Comparison of ENCODE assay signal across 18 cellular contexts in genomic region chrX:34918091-34918736, GRCh38. TPM values are rescaled to one million over a fixed set of nuclear protein-coding genes. Genes with fewer than 3 reads are reported as not detected.
DNase-seq lines count a peak whose midpoint lies in the region; ATAC-seq and TF ChIP-seq lines count a peak whose summit lies in the region.
"Had no signal": no experiment of that assay in that cellular context is flagged by ENCODE, and none has a peak within 500 bp of the region (broad histone marks: within the 10 kb centered on the region; RNA-seq: fewer than 3 reads in every experiment).

No MANE protein-coding gene starts in this region.

- H3K9me2 ChIP-seq in SK-N-SH: no peaks in the 10 kb centered on the region

- no peak overlapping the region for H3K27ac ChIP-seq in SK-N-SH (ENCODE audit: low read depth in 2 of 2, low read length in 1 of 2)
- no peak overlapping the region for H3K27ac ChIP-seq in caudate nucleus (ENCODE audit: low read depth, low read length)
- H3K27ac ChIP-seq: 22Rv1, spleen had no signal

- H2AFZ ChIP-seq in SK-N-SH (ENCODE audit: low read depth): no peak overlapping the region

- TF ChIP-seq EP300 in SK-N-SH (IDR thresholded peaks at IDR 0.05; ENCODE audit: borderline replicate concordance in 1 of 2, low read depth in 1 of 2, low read length in 1 of 2): no peak

- H3K4me2 ChIP-seq in SK-N-SH: 0 out of 2 replicates have a peak overlapping the region, but pooled peaks have one; percentile 25
- peak overlapping the region; percentile 60 for H3K4me2 ChIP-seq in skeletal muscle satellite cell (ENCODE audit: low read length)

- H3K4me3 ChIP-seq in SK-N-SH (ENCODE audit: low read depth in 2 of 2, low read length in 1 of 2) (peak overlapping the region in 1 of 2 experiments; percentile 3; a peak in 1 of 4 replicates), fibroblast of villous mesenchyme (ENCODE audit: low read depth, low read length) (no peak overlapping the region), skeletal muscle satellite cell (ENCODE audit: low read length) (peak overlapping the region; percentile 22)
- H3K4me3 ChIP-seq: lung, spleen had no signal

- TF ChIP-seq RAD21 in SK-N-SH (IDR thresholded peaks at IDR 0.05; ENCODE audit: low read length): no peak

- H3K36me3 ChIP-seq in SK-N-SH (replicated peaks in 1 of 2; ENCODE audit: control insufficient read depth in 1 of 2, insufficient read depth in 2 of 2, low read length in 1 of 2) (no peaks in the 10 kb centered on the region), skeletal muscle satellite cell (ENCODE audit: insufficient read depth, low read length) (no peaks in the 10 kb centered on the region)
- H3K36me3 ChIP-seq: spleen had no signal

- no peaks in the 10 kb centered on the region for H4K20me1 ChIP-seq in SK-N-SH (ENCODE audit: insufficient read depth)

- no peak for ATAC-seq in SK-N-SH treated with all-trans-retinoic acid at 6 μM for 48 hours

- CTCF ChIA-PET in SK-N-SH (lab: Yijun Ruan, JAX): interaction anchor here (1.2 kb wide), 1 partner anchor 18 kb away, joined by 5 read pairs; no protein-coding TSS in a partner anchor

- no peak overlapping the region for H3K9ac ChIP-seq in SK-N-SH
- peak overlapping the region; percentile 32 for H3K9ac ChIP-seq in skeletal muscle satellite cell (ENCODE audit: low read depth, low read length)

- no peaks in the 10 kb centered on the region for H3F3A ChIP-seq in SK-N-SH (replicated peaks; ENCODE audit: insufficient read depth)

- no peak for TF ChIP-seq CTCF in SK-N-SH (IDR thresholded peaks at IDR 0.05)
- no peak for TF ChIP-seq CTCF in fibroblast of villous mesenchyme (IDR thresholded peaks at IDR 0.05; ENCODE audit: insufficient read depth, low read depth, low read length)

- whole genome bisulfite sequencing in SK-N-SH (ENCODE audit: low lambda C conversion rate): 1% methylated on average over 5 of the region's 5 CpGs

- POLR2A ChIA-PET in SK-N-SH (lab: Yijun Ruan, JAX): no interaction called here

- H3K9me3 ChIP-seq in SK-N-SH (no peaks in the 10 kb centered on the region), skeletal muscle satellite cell (replicated peaks; ENCODE audit: low read length) (no peaks in the 10 kb centered on the region)
- H3K9me3 ChIP-seq: spleen had no signal

- H3K79me2 ChIP-seq in SK-N-SH (ENCODE audit: insufficient read depth): no peaks in the 10 kb centered on the region

- DNase-seq in SK-N-SH (no peak), amniotic epithelial cell (ENCODE audit: low read depth) (peak; percentile 57), fibroblast of villous mesenchyme (ENCODE audit: low read depth) (peak; percentile 26), SK-N-DZ (ENCODE audit: low spot score) (no peak), ecto neural progenitor cell (ENCODE audit: low spot score) (no peak), caudate nucleus (lab: John Stamatoyannopoulos, UW) (no peak)
- DNase-seq: activated CD4-positive, alpha-beta T cell treated with anti-CD3 and anti-CD28 coated beads for 48 hours; activated T-cell treated with anti-CD3 and anti-CD28 coated beads, Interleukin-2, amount 50 U/mL, for 24 hours; effector memory CD4-positive, alpha-beta T cell; hypothalamus; spleen had no signal

- H3K27me3 ChIP-seq in SK-N-SH (ENCODE audit: insufficient read depth) (peaks cover 9% of the 10 kb centered on the region; the same call in 1 of the 2 replicates), skeletal muscle satellite cell (ENCODE audit: control insufficient read depth, insufficient read depth, low read length) (no peaks in the 10 kb centered on the region)

- no peaks in the 10 kb centered on the region for H3K4me1 ChIP-seq in SK-N-SH (ENCODE audit: control insufficient read depth in 1 of 2, insufficient read depth in 2 of 2, low read depth in 1 of 2, low read length in 1 of 2)
- peaks cover 18% of the 10 kb centered on the region for H3K4me1 ChIP-seq in skeletal muscle satellite cell (ENCODE audit: control insufficient read depth, insufficient read depth, low read length)
- H3K4me1 ChIP-seq: spleen had no signal

TF ChIP-seq in SK-N-SH, 30 proteins besides CTCF, POLR2A, EP300 and RAD21 (continues in another document):
- no peak for TF ChIP-seq CHD2 (IDR thresholded peaks at IDR 0.05; ENCODE audit: low read length, partially characterized antibody)
- TF ChIP-seq POLR2AphosphoS5 (IDR thresholded peaks at IDR 0.05; ENCODE audit: low read depth, low read length): no peak
- TF ChIP-seq, protein P1, sequence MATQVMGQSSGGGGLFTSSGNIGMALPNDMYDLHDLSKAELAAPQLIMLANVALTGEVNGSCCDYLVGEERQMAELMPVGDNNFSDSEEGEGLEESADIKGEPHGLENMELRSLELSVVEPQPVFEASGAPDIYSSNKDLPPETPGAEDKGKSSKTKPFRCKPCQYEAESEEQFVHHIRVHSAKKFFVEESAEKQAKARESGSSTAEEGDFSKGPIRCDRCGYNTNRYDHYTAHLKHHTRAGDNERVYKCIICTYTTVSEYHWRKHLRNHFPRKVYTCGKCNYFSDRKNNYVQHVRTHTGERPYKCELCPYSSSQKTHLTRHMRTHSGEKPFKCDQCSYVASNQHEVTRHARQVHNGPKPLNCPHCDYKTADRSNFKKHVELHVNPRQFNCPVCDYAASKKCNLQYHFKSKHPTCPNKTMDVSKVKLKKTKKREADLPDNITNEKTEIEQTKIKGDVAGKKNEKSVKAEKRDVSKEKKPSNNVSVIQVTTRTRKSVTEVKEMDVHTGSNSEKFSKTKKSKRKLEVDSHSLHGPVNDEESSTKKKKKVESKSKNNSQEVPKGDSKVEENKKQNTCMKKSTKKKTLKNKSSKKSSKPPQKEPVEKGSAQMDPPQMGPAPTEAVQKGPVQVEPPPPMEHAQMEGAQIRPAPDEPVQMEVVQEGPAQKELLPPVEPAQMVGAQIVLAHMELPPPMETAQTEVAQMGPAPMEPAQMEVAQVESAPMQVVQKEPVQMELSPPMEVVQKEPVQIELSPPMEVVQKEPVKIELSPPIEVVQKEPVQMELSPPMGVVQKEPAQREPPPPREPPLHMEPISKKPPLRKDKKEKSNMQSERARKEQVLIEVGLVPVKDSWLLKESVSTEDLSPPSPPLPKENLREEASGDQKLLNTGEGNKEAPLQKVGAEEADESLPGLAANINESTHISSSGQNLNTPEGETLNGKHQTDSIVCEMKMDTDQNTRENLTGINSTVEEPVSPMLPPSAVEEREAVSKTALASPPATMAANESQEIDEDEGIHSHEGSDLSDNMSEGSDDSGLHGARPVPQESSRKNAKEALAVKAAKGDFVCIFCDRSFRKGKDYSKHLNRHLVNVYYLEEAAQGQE (IDR thresholded peaks at IDR 0.05; ENCODE audit: low read depth, low read length): no peak
- no peak for TF ChIP-seq TEAD4 (IDR thresholded peaks at IDR 0.05; ENCODE audit: borderline replicate concordance, insufficient read depth)
- TF ChIP-seq YY1 (IDR thresholded peaks at IDR 0.05; ENCODE audit: low read depth): no peak
- TF ChIP-seq GATA2 (CRISPR knock-in tag; IDR thresholded peaks at IDR 0.05): no peak

TF ChIP-seq in SK-N-SH treated with all-trans-retinoic acid at 6 μM for 48 hours, 23 proteins besides CTCF, POLR2A, EP300 and RAD21:
- TF ChIP-seq ZNF70 (CRISPR knock-in tag; IDR thresholded peaks at IDR 0.05): no peak
- TF ChIP-seq RARB (CRISPR knock-in tag; IDR thresholded peaks at IDR 0.05): no peak
- TF ChIP-seq OSR1 (CRISPR knock-in tag; IDR thresholded peaks at IDR 0.05): no peak
- no peak for TF ChIP-seq ESRRG (CRISPR knock-in tag; IDR thresholded peaks at IDR 0.05)
- no peak for TF ChIP-seq ARNTL (CRISPR knock-in tag; IDR thresholded peaks at IDR 0.05; ENCODE audit: borderline replicate concordance, low read depth)
- no peak for TF ChIP-seq ZFP30 (CRISPR knock-in tag; IDR thresholded peaks at IDR 0.05)
- no peak for TF ChIP-seq PPARA (CRISPR knock-in tag; IDR thresholded peaks at IDR 0.05; ENCODE audit: borderline replicate concordance)
- TF ChIP-seq ISL1 (CRISPR knock-in tag; IDR thresholded peaks at IDR 0.05): no peak
- no peak for TF ChIP-seq ZFP3 (CRISPR knock-in tag; IDR thresholded peaks at IDR 0.05)

RNA-seq across cellular contexts. Expression of gene FAM47B, which starts 24.4 kb away (rescaled TPM):
- not detected in 2 replicates for polyA plus RNA-seq in SK-N-SH (2012; rRNA removed)
- not detected in 2 replicates for polyA plus RNA-seq in SK-N-SH (2012; cell fraction: cytosol; rRNA removed)
- polyA plus RNA-seq in SK-N-SH (2012; cell fraction: nucleus; rRNA removed): not detected in 2 replicates
- total RNA-seq in fibroblast of villous mesenchyme: not detected in 2 replicates
- total RNA-seq in skeletal muscle satellite cell (2012; rRNA removed): not detected in 2 replicates
- polyA plus RNA-seq in SK-N-DZ (2014; cell fraction: cytosol; rRNA removed): not detected in 2 replicates
- not detected in 2 replicates for polyA plus RNA-seq in SK-N-DZ (2014; cell fraction: nucleus; rRNA removed)
- total RNA-seq: lung, NCI-H460, spleen, temporal lobe had no signal
- polyA plus RNA-seq: adipose tissue, lung, spleen had no signal

Comparison
In these comparisons a context has a peak if more than half of its experiments do, and no peak if none do; other contexts are left out.
1. DNase-seq: peak in amniotic epithelial cell (single experiment) and fibroblast of villous mesenchyme (single experiment); none in SK-N-SH (single experiment), SK-N-DZ (single experiment), ecto neural progenitor cell (single experiment) and caudate nucleus (0 of 61).